ENCODE assay signal across 8 cellular contexts in the genomic region with DNA sequence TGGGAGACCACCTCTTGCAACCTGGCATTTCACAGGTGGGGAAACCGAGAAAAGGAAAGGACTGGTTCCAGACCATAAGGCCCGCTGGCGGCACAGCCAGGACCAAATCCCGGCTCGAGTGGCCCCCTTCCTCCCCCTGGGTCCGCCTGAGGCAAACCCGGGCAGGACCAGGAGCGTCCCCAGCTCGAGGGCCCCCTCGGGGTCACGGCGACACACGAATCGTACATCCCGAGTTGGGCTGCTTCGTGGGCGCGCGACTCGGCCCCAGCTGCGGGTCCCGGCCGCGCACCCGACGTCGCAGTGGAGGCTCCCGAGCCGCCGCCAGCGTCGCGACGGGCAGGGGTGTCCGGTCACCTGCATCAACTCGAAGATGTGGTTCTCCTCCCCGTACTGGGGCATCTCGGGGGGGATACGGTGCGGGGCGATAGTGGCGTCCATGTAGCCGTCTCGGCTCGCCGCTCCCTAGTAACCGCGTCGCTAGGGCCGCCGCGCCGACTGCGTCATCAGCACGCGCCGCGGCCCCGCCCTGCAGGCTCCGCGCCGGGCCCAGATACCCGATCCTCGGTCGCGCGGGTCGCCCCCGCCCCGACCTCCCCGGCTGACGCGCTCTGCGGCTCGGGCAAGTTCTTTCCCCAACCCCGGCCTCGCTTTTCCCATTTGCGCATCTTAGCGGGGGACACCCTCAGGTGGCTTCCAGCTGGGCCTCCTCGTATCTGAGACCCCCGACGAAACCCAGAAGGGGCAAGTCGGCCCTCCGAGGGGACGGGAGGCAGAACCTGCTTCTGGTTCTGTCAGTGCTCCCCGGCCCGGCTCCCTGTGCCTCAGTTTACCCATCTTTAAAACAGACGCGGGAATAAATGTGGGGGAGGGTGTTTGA. TPM values are rescaled to one million over a fixed set of nuclear protein-coding genes. Genes with fewer than 3 reads are reported as not detected.
DNase-seq lines count a peak whose midpoint lies in the region; ATAC-seq and TF ChIP-seq lines count a peak whose summit lies in the region.

A gene with protein sequence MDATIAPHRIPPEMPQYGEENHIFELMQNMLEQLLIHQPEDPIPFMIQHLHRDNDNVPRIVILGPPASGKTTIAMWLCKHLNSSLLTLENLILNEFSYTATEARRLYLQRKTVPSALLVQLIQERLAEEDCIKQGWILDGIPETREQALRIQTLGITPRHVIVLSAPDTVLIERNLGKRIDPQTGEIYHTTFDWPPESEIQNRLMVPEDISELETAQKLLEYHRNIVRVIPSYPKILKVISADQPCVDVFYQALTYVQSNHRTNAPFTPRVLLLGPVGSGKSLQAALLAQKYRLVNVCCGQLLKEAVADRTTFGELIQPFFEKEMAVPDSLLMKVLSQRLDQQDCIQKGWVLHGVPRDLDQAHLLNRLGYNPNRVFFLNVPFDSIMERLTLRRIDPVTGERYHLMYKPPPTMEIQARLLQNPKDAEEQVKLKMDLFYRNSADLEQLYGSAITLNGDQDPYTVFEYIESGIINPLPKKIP (minus strand): TSS at position 467 of the 877 bp plus-strand sequence. CDS start 29 bp downstream, at position 438.

- H3K27me3 ChIP-seq in skeletal muscle satellite cell (ENCODE audit: control insufficient read depth, insufficient read depth, low read length), result peaks cover 28% of the 10 kb centered on the region

- ATAC-seq in GM21737 (IDR thresholded peaks at IDR 0.05; ENCODE audit: unreplicated experiment) (peak; percentile 67), HG02840 (IDR thresholded peaks at IDR 0.05; ENCODE audit: low FRiP score, unreplicated experiment) (no peak)

- in situ Hi-C loops in T47D (cut with HindIII; ENCODE audit: low pct_unique_long_range_greater_than_20kb, low sequenced_read_pairs), result no loop called here

- H3K4me2 ChIP-seq in skeletal muscle satellite cell (ENCODE audit: low read length), result peak within 1 kb of the TSS; percentile 98

- peaks cover 4% of the 10 kb centered on the region for H3K4me1 ChIP-seq in skeletal muscle satellite cell (ENCODE audit: control insufficient read depth, insufficient read depth, low read length)

- H3K4me3 ChIP-seq in iPS-18c (ENCODE audit: insufficient read depth, low read depth, low read length) (peak within 1 kb of the TSS; percentile 97), skeletal muscle satellite cell (ENCODE audit: low read length) (peak within 1 kb of the TSS; percentile 97)

- H3K9ac ChIP-seq in skeletal muscle satellite cell (ENCODE audit: low read depth, low read length), result peak within 1 kb of the TSS; percentile 99

- peak within 1 kb of the TSS; percentile 69; the same call in 1 of the 2 replicates for H3K27ac ChIP-seq in VCaP

- H3K9me3 ChIP-seq in iPS-18c (ENCODE audit: control insufficient read depth, insufficient read depth, low read length) (no peaks in the 10 kb centered on the region), skeletal muscle satellite cell (replicated peaks; ENCODE audit: low read length) (no peaks in the 10 kb centered on the region)

- TF ChIP-seq CTCF in VCaP (conservative IDR thresholded peaks at IDR 0.05), result no peak

- DNase-seq in DMS79 (lab: John Stamatoyannopoulos, UW), result peak; percentile 35
- DNase-seq in NCI-H1048 (lab: John Stamatoyannopoulos, UW), result peak; percentile 47
- DNase-seq in T47D (ENCODE audit: low read depth in 1 of 2, low spot score in 1 of 2), result peak; percentile 84 to 92

- H3K36me3 ChIP-seq in skeletal muscle satellite cell (ENCODE audit: insufficient read depth, low read length), result no peaks in the 10 kb centered on the region

RNA-seq across cellular contexts. Expression of the gene that starts here (rescaled TPM):
- 0.22 and 0.51 TPM in 2 replicates for total RNA-seq in skeletal muscle satellite cell (2012; rRNA removed)

Comparison
In these comparisons a context has a peak if more than half of its experiments do, and no peak if none do; other contexts are left out.
1. DNase-seq: peak in every context shown above with its lines; median percentile 88 in T47D; 47 in NCI-H1048; 35 in DMS79.